1 cellular context compared by ENCODE assay signal in the genomic region with DNA sequence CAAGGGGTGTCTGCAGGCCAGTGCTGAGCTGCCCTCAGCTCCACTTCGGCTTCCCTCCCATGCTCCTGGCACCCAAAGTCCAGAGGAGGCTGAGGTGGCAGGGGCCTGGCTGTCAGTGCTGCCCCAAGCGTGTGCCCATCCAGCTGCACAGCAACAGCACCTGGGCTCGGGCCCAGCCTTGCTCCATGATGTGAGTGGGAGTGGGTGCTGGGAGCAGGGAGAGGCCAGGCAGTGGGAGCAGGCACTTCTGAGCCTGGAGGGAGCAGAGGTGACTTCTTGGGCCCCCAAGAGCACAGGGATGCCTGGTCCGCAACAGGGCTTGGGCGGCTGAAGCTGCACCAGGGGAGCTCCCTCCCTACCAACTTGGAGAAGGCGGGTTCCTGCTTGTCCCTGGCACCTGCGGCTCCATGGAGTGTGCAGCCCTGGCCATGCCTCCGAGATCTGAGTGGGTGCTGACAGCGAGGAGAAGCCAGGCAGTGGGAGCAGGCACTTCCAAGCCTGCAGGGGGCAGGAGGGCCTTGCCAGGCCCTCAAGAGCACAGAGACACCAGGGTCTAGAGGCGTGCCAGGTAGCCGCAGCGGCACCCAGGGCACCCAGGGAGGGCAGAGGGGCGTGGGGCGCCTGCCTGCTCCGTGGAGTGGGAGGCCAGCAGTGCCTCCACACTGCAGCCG.
TF ChIP-seq lines count a peak whose summit lies in the region.

No MANE protein-coding gene starts in this region.

TF ChIP-seq in GM23338, 12 proteins besides CTCF, POLR2A, EP300 and RAD21 (continued from another document):
- TF ChIP-seq, protein P1, sequence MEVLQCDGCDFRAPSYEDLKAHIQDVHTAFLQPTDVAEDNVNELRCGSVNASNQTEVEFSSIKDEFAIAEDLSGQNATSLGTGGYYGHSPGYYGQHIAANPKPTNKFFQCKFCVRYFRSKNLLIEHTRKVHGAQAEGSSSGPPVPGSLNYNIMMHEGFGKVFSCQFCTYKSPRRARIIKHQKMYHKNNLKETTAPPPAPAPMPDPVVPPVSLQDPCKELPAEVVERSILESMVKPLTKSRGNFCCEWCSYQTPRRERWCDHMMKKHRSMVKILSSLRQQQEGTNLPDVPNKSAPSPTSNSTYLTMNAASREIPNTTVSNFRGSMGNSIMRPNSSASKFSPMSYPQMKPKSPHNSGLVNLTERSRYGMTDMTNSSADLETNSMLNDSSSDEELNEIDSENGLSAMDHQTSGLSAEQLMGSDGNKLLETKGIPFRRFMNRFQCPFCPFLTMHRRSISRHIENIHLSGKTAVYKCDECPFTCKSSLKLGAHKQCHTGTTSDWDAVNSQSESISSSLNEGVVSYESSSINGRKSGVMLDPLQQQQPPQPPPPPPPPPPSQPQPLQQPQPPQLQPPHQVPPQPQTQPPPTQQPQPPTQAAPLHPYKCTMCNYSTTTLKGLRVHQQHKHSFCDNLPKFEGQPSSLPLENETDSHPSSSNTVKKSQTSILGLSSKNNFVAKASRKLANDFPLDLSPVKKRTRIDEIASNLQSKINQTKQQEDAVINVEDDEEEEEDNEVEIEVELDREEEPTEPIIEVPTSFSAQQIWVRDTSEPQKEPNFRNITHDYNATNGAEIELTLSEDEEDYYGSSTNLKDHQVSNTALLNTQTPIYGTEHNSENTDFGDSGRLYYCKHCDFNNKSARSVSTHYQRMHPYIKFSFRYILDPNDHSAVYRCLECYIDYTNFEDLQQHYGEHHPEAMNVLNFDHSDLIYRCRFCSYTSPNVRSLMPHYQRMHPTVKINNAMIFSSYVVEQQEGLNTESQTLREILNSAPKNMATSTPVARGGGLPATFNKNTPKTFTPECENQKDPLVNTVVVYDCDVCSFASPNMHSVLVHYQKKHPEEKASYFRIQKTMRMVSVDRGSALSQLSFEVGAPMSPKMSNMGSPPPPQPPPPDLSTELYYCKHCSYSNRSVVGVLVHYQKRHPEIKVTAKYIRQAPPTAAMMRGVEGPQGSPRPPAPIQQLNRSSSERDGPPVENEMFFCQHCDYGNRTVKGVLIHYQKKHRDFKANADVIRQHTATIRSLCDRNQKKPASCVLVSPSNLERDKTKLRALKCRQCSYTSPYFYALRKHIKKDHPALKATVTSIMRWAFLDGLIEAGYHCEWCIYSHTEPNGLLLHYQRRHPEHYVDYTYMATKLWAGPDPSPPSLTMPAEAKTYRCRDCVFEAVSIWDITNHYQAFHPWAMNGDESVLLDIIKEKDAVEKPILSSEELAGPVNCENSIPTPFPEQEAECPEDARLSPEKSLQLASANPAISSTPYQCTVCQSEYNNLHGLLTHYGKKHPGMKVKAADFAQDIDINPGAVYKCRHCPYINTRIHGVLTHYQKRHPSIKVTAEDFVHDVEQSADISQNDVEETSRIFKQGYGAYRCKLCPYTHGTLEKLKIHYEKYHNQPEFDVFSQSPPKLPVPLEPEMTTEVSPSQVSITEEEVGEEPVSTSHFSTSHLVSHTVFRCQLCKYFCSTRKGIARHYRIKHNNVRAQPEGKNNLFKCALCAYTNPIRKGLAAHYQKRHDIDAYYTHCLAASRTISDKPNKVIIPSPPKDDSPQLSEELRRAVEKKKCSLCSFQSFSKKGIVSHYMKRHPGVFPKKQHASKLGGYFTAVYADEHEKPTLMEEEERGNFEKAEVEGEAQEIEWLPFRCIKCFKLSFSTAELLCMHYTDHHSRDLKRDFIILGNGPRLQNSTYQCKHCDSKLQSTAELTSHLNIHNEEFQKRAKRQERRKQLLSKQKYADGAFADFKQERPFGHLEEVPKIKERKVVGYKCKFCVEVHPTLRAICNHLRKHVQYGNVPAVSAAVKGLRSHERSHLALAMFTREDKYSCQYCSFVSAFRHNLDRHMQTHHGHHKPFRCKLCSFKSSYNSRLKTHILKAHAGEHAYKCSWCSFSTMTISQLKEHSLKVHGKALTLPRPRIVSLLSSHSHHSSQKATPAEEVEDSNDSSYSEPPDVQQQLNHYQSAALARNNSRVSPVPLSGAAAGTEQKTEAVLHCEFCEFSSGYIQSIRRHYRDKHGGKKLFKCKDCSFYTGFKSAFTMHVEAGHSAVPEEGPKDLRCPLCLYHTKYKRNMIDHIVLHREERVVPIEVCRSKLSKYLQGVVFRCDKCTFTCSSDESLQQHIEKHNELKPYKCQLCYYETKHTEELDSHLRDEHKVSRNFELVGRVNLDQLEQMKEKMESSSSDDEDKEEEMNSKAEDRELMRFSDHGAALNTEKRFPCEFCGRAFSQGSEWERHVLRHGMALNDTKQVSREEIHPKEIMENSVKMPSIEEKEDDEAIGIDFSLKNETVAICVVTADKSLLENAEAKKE (CRISPR knock-in tag; IDR thresholded peaks at IDR 0.05): no peak
- TF ChIP-seq POLR2AphosphoS5 (IDR thresholded peaks at IDR 0.05; ENCODE audit: low read depth) (no peak), CREB1 (CRISPR knock-in tag; IDR thresholded peaks at IDR 0.05; ENCODE audit: low read depth) (no peak), EZH2phosphoT487 (IDR thresholded peaks at IDR 0.05; ENCODE audit: unreplicated experiment) (no peak), ZNF114 (CRISPR knock-in tag; IDR thresholded peaks at IDR 0.05) (no peak), NANOG (IDR thresholded peaks at IDR 0.05; ENCODE audit: borderline replicate concordance) (no peak)
- TF ChIP-seq, protein P2, sequence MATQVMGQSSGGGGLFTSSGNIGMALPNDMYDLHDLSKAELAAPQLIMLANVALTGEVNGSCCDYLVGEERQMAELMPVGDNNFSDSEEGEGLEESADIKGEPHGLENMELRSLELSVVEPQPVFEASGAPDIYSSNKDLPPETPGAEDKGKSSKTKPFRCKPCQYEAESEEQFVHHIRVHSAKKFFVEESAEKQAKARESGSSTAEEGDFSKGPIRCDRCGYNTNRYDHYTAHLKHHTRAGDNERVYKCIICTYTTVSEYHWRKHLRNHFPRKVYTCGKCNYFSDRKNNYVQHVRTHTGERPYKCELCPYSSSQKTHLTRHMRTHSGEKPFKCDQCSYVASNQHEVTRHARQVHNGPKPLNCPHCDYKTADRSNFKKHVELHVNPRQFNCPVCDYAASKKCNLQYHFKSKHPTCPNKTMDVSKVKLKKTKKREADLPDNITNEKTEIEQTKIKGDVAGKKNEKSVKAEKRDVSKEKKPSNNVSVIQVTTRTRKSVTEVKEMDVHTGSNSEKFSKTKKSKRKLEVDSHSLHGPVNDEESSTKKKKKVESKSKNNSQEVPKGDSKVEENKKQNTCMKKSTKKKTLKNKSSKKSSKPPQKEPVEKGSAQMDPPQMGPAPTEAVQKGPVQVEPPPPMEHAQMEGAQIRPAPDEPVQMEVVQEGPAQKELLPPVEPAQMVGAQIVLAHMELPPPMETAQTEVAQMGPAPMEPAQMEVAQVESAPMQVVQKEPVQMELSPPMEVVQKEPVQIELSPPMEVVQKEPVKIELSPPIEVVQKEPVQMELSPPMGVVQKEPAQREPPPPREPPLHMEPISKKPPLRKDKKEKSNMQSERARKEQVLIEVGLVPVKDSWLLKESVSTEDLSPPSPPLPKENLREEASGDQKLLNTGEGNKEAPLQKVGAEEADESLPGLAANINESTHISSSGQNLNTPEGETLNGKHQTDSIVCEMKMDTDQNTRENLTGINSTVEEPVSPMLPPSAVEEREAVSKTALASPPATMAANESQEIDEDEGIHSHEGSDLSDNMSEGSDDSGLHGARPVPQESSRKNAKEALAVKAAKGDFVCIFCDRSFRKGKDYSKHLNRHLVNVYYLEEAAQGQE (IDR thresholded peaks at IDR 0.05; ENCODE audit: unreplicated experiment): no peak
- TF ChIP-seq, protein P3, sequence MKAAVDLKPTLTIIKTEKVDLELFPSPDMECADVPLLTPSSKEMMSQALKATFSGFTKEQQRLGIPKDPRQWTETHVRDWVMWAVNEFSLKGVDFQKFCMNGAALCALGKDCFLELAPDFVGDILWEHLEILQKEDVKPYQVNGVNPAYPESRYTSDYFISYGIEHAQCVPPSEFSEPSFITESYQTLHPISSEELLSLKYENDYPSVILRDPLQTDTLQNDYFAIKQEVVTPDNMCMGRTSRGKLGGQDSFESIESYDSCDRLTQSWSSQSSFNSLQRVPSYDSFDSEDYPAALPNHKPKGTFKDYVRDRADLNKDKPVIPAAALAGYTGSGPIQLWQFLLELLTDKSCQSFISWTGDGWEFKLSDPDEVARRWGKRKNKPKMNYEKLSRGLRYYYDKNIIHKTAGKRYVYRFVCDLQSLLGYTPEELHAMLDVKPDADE (IDR thresholded peaks at IDR 0.05): no peak
